In the genomic region with DNA sequence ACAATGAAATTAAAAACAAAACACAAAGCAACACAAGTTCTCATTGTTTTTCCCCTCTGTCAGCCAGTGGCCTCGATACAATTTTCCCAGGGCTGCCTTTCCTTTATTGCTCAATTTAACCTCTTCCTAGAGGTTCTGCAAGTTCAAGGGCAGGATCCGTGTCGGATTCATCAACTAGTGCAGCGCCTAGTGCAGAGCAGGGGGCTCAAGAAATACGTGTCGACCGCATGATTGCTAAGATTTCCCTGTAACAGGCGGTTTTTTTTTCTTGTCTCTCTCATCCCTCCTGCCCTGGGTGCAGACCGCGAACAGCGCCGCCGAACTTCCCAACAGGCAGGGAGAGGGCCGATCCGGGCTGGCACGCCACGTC, we compare ENCODE assay signal across 8 cellular contexts. TPM values are rescaled to one million over a fixed set of nuclear protein-coding genes. Genes with fewer than 3 reads are reported as not detected.
DNase-seq lines count a peak whose midpoint lies in the region; FAIRE-seq and TF ChIP-seq lines count a peak whose summit lies in the region.

No MANE protein-coding gene starts in this region.

- peak overlapping the region; percentile 89 to 96 for H3K9ac ChIP-seq in colonic mucosa (ENCODE audit: low read depth in 2 of 2, low read length in 2 of 2)

- intact Hi-C loops in colonic mucosa (cut with DNase I) = loop anchor here (5.0 kb wide), 2 partner anchors 151 to 256 kb away; no protein-coding TSS in a partner anchor

- H3K4me3 ChIP-seq in colonic mucosa = peak overlapping the region; percentile 39

- peaks cover 1% of the 10 kb centered on the region for H3K4me1 ChIP-seq in colonic mucosa

- peaks cover 2% of the 10 kb centered on the region for H3K9me3 Mint-ChIP-seq in nephron

- DNase-seq in NCI-H2171 treated with DMSO at 0.1 percent for 48 hours (lab: John Stamatoyannopoulos, UW) = peak; percentile 12
- no peak for DNase-seq in NCI-H2171 (lab: John Stamatoyannopoulos, UW)
- no peak for DNase-seq in RWPE1 (ENCODE audit: low spot score)
- DNase-seq in colonic mucosa = no peak
- DNase-seq in GM19239 (ENCODE audit: insufficient read length, low spot score) = no peak
- no peak for DNase-seq in NCI-H2196 (lab: John Stamatoyannopoulos, UW; ENCODE audit: unreplicated experiment)
- no peak for DNase-seq in kidney tubule cell (ENCODE audit: low spot score)

- no peak for FAIRE-seq in GM19239 (lab: Jason Lieb, UNC)

- peaks cover 10% of the 10 kb centered on the region for H3K36me3 Mint-ChIP-seq in nephron (ENCODE audit: low read depth)

- CTCF ChIA-PET in RWPE1 (lab: Yijun Ruan, JAX) = interaction anchor here (0.5 to 0.6 kb wide), 2 partner anchors 80 to 111 kb away, joined by 3 to 4 read pairs; no protein-coding TSS in a partner anchor

- no peak for TF ChIP-seq CTCF in RWPE1 (conservative IDR thresholded peaks at IDR 0.05; ENCODE audit: low read depth)
- TF ChIP-seq CTCF in colonic mucosa (IDR thresholded peaks at IDR 0.05) = no peak
- no peak for TF ChIP-seq CTCF in nephron (IDR thresholded peaks at IDR 0.05; ENCODE audit: unreplicated experiment in 3 of 3)

- peak overlapping the region; percentile 91 to 98 (median 96) for H3K27ac Mint-ChIP-seq in nephron

- peaks cover 37% of the 10 kb centered on the region for H3K27me3 Mint-ChIP-seq in nephron (ENCODE audit: low read depth)

- no peaks in the 10 kb centered on the region for H3K27me3 ChIP-seq in colonic mucosa

- no peaks in the 10 kb centered on the region for H3K9me3 ChIP-seq in colonic mucosa

- no peaks in the 10 kb centered on the region for H3K36me3 ChIP-seq in colonic mucosa

- POLR2A ChIA-PET in RWPE1 (lab: Yijun Ruan, JAX; ENCODE audit: low non-redundant PET) = no interaction called here

- peak overlapping the region; percentile 87 to 99 (median 93) for H3K4me3 Mint-ChIP-seq in nephron

- peak overlapping the region; percentile 99 for H3K27ac ChIP-seq in RWPE1
- H3K27ac ChIP-seq in colonic mucosa = peak overlapping the region; percentile 95

- peaks cover 43% of the 10 kb centered on the region for H3K4me1 Mint-ChIP-seq in nephron

RNA-seq across cellular contexts. Expression of gene BHLHE40, which starts 1.4 kb away (rescaled TPM):
- total RNA-seq in colonic mucosa = 10 to 100 TPM; 25.2 to 66.0 TPM
